8 cellular contexts compared by ENCODE assay signal in the genomic region with DNA sequence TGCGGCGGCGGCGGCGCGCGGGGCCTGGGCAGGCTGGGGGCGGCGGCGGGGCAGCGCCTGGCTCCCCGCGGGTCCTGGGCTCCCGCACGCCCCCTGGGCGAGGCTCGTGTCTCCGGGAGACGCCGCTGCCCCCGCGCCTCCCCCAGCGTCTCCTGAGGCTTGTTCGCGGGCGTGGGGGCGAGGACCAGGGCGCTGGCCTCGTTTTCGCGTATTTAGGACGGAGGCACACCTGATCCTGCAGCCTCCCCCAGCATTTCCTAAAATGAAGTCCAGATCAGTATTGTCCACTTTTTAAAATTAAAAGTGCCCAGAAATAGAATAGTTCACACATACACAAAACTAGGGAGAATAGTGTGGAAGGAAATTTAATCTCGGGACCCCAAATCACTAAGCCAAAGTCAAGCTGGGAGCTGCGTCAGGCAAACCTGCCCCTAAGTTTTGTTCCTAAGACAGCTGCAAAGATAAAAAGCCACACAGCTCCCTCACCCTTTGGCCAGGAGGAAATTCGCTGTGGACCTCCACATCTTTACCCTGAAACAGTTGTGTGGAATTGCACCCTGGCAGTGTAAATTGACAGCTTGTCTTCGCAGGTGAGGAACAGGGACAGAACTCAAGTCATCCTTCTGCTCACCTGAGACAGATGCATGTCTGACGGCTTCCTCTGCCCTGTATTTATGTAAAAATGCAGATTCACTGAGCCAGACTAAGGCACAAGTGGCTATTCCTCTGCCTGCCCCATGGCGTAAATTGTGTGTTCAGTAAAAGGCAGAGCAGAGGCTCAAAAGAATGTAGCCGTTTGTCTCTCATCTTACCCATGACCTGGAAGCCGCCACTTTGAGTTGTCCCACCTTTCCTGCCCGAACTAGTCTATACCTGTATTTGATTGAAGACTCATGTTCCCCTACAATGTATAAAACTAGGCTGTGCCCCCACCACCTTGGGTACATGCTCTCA.
DNase-seq lines count a peak whose midpoint lies in the region; ATAC-seq lines count a peak whose summit lies in the region.

No MANE protein-coding gene starts in this region.

- peak overlapping the region; percentile 69 for H3K27ac Mint-ChIP-seq in stimulated activated naive CD8-positive, alpha-beta T cell treated with anti-CD3 and anti-CD28 coated beads, Interleukin-15, amount 100 ng/mL, for 72 hours

- H3K9me3 Mint-ChIP-seq in stimulated activated naive CD8-positive, alpha-beta T cell treated with anti-CD3 and anti-CD28 coated beads, Interleukin-15, amount 100 ng/mL, for 72 hours: peaks cover 0 to 9% of the 10 kb centered on the region in 2 donors

- H3K4me1 Mint-ChIP-seq in stimulated activated naive CD8-positive, alpha-beta T cell treated with anti-CD3 and anti-CD28 coated beads, Interleukin-15, amount 100 ng/mL, for 72 hours: peaks cover 51% of the 10 kb centered on the region

- peak overlapping the region; percentile 87 to 90 for H3K4me3 Mint-ChIP-seq in stimulated activated naive CD8-positive, alpha-beta T cell treated with anti-CD3 and anti-CD28 coated beads, Interleukin-15, amount 100 ng/mL, for 72 hours

- H3K4me3 ChIP-seq in iPS-11a (ENCODE audit: low read depth, low read length): peak overlapping the region; percentile 67

- H3K27me3 Mint-ChIP-seq in stimulated activated naive CD8-positive, alpha-beta T cell treated with anti-CD3 and anti-CD28 coated beads, Interleukin-15, amount 100 ng/mL, for 72 hours: no peaks in the 10 kb centered on the region

- peak in 2 of 3 experiments; percentile 46 to 59 for DNase-seq in NCI-H1417 (lab: John Stamatoyannopoulos, UW)
- no peak for DNase-seq in NCI-H1417 treated with DMSO at 0.1 percent for 48 hours (lab: John Stamatoyannopoulos, UW)
- peak; percentile 19 for DNase-seq in activated T-cell treated with anti-CD3 and anti-CD28 coated beads for 4 hours
- DNase-seq in stimulated activated naive CD8-positive, alpha-beta T cell treated with anti-CD3 and anti-CD28 coated beads, Interleukin-15, amount 100 ng/mL, for 72 hours: peak; percentile 7 to 14
- no peak for DNase-seq in NCI-H146 (lab: John Stamatoyannopoulos, UW)
- no peak for DNase-seq in HPDE6-E6E7 (ENCODE audit: extremely low spot score)

- ATAC-seq in stimulated activated naive CD8-positive, alpha-beta T cell treated with anti-CD3 and anti-CD28 coated beads, Interleukin-15, amount 100 ng/mL, for 72 hours: no peak
- ATAC-seq in HG03025 (IDR thresholded peaks at IDR 0.05; ENCODE audit: low FRiP score, unreplicated experiment): no peak

Comparison
In these comparisons a context has a peak if more than half of its experiments do, and no peak if none do; other contexts are left out.
1. DNase-seq: peak in NCI-H1417 (2 of 3), activated T-cell treated with anti-CD3 and anti-CD28 coated beads for 4 hours (single experiment) and stimulated activated naive CD8-positive, alpha-beta T cell treated with anti-CD3 and anti-CD28 coated beads, Interleukin-15, amount 100 ng/mL, for 72 hours (2 of 2); none in NCI-H1417 treated with DMSO at 0.1 percent for 48 hours (single experiment), NCI-H146 (single experiment) and HPDE6-E6E7 (single experiment).